In genomic region chr11:2376751-2377451, GRCh38 we compare ENCODE assay signal across 1 cellular context.
TF ChIP-seq lines count a peak whose summit lies in the region.

TSS of gene CD81 (plus strand) at chr11:2377310. CDS start at chr11:2377550, 240 bp downstream.

TF ChIP-seq in GM23338, 12 proteins besides CTCF, POLR2A, EP300 and RAD21 (continued from another document):
- TF ChIP-seq ZNF462 (CRISPR knock-in tag; IDR thresholded peaks at IDR 0.05) = no peak
TF ChIP-seq in GM23338: peak in this region for 1.
